Comparison of ENCODE assay signal across 8 cellular contexts in the genomic region with DNA sequence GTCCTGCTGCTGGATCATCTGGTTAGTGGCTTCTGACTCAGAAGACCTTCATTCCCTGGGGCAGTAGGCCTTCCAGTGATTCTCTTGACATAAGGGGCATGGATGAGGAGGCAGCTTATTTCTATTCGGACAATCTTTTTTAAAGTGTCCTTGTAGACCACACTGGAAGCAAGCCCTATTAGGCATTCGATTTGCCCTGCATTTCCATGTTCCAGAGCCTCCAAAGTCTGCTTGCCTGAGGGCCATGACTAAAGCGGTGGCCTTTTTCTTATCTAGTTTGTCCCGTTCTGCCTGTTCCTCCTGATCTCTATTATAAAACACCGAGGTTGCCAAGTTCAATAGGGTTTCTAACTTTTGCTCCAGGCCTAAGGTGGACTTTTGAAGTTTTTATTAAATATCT. TPM values are rescaled to one million over a fixed set of nuclear protein-coding genes. Genes with fewer than 3 reads are reported as not detected.
DNase-seq lines count a peak whose midpoint lies in the region; ATAC-seq, FAIRE-seq and TF ChIP-seq lines count a peak whose summit lies in the region.
"Not testable (repeated sequence)": the region's sequence is repeated elsewhere in the genome, so short reads cannot be mapped to it uniquely, and the experiment has no call there.
"Had no signal": no experiment of that assay in that cellular context is flagged by ENCODE, and none has a peak within 500 bp of the region (broad histone marks: within the 10 kb centered on the region; RNA-seq: fewer than 3 reads in every experiment).

No MANE protein-coding gene starts in this region.

- H3K27ac ChIP-seq in pancreas, result peak overlapping the region; percentile 42 to 64 (median 44)
- H3K27ac ChIP-seq in small intestine (ENCODE audit: low read depth in 1 of 2, low read length in 1 of 2), result not testable (repeated sequence)

- not testable (repeated sequence) for H3K4me3 ChIP-seq in epithelial cell of esophagus (ENCODE audit: low read length); pancreas; small intestine (ENCODE audit: low read depth in 1 of 2, low read length in 2 of 2)

- not testable (repeated sequence) for H3K27me3 ChIP-seq in pancreas; small intestine (ENCODE audit: control insufficient read depth in 2 of 2, insufficient read depth in 2 of 2, low read length in 2 of 2)

- intact Hi-C loops in pancreas (cut with DNase I), result not testable (repeated sequence)

- FAIRE-seq in pancreas (lab: Jason Lieb, UNC); small intestine (lab: Jason Lieb, UNC): not testable (repeated sequence)

- TF ChIP-seq CTCF in epithelial cell of esophagus (IDR thresholded peaks at IDR 0.05; ENCODE audit: insufficient read depth, low read depth, low read length, missing control alignments); pancreas (IDR thresholded peaks at IDR 0.05): not testable (repeated sequence)

- peak; percentile 51 for DNase-seq in ELF-1 (ENCODE audit: low read depth, low spot score)
- DNase-seq in M059J (ENCODE audit: low read depth), result peak; percentile 82
- DNase-seq in RPMI7951 (ENCODE audit: low read depth), result peak; percentile 78
- peak; percentile 60 for DNase-seq in epithelial cell of esophagus (ENCODE audit: low read depth)
- DNase-seq in pancreas, result peak in 1 of 6 donors; percentile 47
- DNase-seq in small intestine, result peak; percentile 83

- WGBS in pancreas, 2 donors, result 27 to 32% methylated on average over 5 of the region's 5 CpGs
- WGBS in small intestine, 3 donors, result 19 to 63% (median 38%) methylated on average over 5 of the region's 5 CpGs

- not testable (repeated sequence) for H3K9me3 ChIP-seq in pancreas; small intestine (ENCODE audit: control insufficient read depth, low read depth)

- H3K36me3 ChIP-seq in pancreas; small intestine (ENCODE audit: control insufficient read depth in 2 of 2, insufficient read depth in 2 of 2, low read length in 2 of 2): not testable (repeated sequence)

- ATAC-seq in pancreas, result not testable (repeated sequence)

- H3K4me1 ChIP-seq in pancreas; small intestine (ENCODE audit: control insufficient read depth in 2 of 2, insufficient read depth in 1 of 2, low read depth in 1 of 2, low read length in 1 of 2): not testable (repeated sequence)

RNA-seq across cellular contexts. Expression of a gene that starts 49.7 kb away (rescaled TPM):
- 10.1 and 20.5 TPM in 2 replicates for total RNA-seq in M059J (2014; rRNA removed; shearing (Covaris generic))
- 12.6 and 16.8 TPM in 2 replicates for total RNA-seq in RPMI7951 (2014; rRNA removed; shearing (Covaris generic))
- 1 to 10 TPM; 1.4 to 4.1 (median 2.8) TPM for total RNA-seq in pancreas
- polyA plus RNA-seq in pancreas, result 1 to 10 TPM; 1.8 to 1.9 TPM
- polyA plus RNA-seq in small intestine, result 1 to 10 TPM in 1 of 3 donors, under 1 TPM in 2; 0.22 to 6.1 (median 0.54) TPM
- total RNA-seq: B cell had no signal
- polyA plus RNA-seq: CD8-positive, alpha-beta memory T cell had no signal
